ENCODE assay signal across 1 cellular context in the genomic region with DNA sequence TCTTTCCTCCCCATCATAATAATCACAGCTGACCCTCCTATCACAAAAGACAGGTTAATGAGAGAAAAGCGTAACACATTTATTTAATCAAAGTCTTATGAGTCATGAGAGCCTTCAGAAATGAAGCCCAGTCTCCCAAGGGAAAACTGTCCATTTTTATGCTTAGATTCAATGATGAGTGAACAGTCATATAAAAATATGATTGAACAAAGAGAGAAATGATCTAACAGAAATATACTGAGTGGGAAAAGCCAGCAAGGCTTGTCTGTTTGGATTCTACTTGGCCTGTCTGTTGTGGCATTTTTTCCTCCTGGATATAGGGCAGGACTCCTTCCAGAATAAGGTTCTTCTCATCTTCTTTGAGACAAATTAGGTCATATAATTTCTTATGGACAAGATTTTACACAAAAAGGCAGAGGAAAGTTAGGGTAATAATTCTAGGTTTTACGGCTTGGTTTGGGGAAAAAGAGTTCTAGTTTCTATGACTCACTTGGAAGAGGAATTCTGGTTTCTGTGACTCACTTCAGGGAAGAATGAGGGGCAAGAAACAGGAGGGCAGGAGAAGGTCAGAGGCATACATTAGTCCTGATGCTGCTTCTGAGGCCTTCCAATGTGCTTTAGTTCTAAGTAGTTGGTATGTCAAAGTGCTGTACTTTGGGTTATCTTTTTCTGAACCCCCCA.
TF ChIP-seq lines count a peak whose summit lies in the region.

No MANE protein-coding gene starts in this region.

TF ChIP-seq in SK-N-SH, 30 proteins besides CTCF, POLR2A, EP300 and RAD21 (continued from another document):
- TF ChIP-seq, protein P1, sequence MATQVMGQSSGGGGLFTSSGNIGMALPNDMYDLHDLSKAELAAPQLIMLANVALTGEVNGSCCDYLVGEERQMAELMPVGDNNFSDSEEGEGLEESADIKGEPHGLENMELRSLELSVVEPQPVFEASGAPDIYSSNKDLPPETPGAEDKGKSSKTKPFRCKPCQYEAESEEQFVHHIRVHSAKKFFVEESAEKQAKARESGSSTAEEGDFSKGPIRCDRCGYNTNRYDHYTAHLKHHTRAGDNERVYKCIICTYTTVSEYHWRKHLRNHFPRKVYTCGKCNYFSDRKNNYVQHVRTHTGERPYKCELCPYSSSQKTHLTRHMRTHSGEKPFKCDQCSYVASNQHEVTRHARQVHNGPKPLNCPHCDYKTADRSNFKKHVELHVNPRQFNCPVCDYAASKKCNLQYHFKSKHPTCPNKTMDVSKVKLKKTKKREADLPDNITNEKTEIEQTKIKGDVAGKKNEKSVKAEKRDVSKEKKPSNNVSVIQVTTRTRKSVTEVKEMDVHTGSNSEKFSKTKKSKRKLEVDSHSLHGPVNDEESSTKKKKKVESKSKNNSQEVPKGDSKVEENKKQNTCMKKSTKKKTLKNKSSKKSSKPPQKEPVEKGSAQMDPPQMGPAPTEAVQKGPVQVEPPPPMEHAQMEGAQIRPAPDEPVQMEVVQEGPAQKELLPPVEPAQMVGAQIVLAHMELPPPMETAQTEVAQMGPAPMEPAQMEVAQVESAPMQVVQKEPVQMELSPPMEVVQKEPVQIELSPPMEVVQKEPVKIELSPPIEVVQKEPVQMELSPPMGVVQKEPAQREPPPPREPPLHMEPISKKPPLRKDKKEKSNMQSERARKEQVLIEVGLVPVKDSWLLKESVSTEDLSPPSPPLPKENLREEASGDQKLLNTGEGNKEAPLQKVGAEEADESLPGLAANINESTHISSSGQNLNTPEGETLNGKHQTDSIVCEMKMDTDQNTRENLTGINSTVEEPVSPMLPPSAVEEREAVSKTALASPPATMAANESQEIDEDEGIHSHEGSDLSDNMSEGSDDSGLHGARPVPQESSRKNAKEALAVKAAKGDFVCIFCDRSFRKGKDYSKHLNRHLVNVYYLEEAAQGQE (IDR thresholded peaks at IDR 0.05; ENCODE audit: low read depth, low read length) = peak; percentile 43; the same call in 1 of the 2 replicates
- TF ChIP-seq, protein P2, sequence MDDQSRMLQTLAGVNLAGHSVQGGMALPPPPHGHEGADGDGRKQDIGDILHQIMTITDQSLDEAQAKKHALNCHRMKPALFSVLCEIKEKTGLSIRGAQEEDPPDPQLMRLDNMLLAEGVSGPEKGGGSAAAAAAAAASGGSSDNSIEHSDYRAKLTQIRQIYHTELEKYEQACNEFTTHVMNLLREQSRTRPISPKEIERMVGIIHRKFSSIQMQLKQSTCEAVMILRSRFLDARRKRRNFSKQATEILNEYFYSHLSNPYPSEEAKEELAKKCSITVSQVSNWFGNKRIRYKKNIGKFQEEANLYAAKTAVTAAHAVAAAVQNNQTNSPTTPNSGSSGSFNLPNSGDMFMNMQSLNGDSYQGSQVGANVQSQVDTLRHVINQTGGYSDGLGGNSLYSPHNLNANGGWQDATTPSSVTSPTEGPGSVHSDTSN (IDR thresholded peaks at IDR 0.05) = 0 out of 2 replicates have a peak, but pooled peaks have one; percentile 34
- TF ChIP-seq SIN3A (IDR thresholded peaks at IDR 0.05; ENCODE audit: borderline replicate concordance, low read depth, low read length) (no peak), FOXM1 (IDR thresholded peaks at IDR 0.05; ENCODE audit: low read depth) (no peak), RFX5 (IDR thresholded peaks at IDR 0.05; ENCODE audit: low read length) (no peak), GATA2 (CRISPR knock-in tag; IDR thresholded peaks at IDR 0.05) (no peak), TEAD4 (IDR thresholded peaks at IDR 0.05; ENCODE audit: borderline replicate concordance, insufficient read depth) (peak; percentile 79; the same call in 1 of the 2 replicates), NFIC (IDR thresholded peaks at IDR 0.05; ENCODE audit: borderline replicate concordance) (peak; percentile 46), TAF1 (IDR thresholded peaks at IDR 0.05; ENCODE audit: borderline replicate concordance, low read depth, low read length) (no peak; the same call in 1 of the 2 replicates), FOXJ3 (CRISPR knock-in tag; IDR thresholded peaks at IDR 0.05) (no peak), SMC3 (IDR thresholded peaks at IDR 0.05; ENCODE audit: low read depth, low read length) (no peak), CHD2 (IDR thresholded peaks at IDR 0.05; ENCODE audit: low read length, partially characterized antibody) (no peak), TCF12 (IDR thresholded peaks at IDR 0.05) (peak; percentile 74), MEF2A (IDR thresholded peaks at IDR 0.05; ENCODE audit: borderline replicate concordance, low read depth) (no peak), MXI1 (IDR thresholded peaks at IDR 0.05; ENCODE audit: low read depth, low read length) (no peak), RXRA (IDR thresholded peaks at IDR 0.05; ENCODE audit: borderline replicate concordance, low read depth) (peak; percentile 99), ELF1 (IDR thresholded peaks at IDR 0.05) (no peak), YY1 (IDR thresholded peaks at IDR 0.05; ENCODE audit: low read depth) (no peak)
- TF ChIP-seq, protein P3, sequence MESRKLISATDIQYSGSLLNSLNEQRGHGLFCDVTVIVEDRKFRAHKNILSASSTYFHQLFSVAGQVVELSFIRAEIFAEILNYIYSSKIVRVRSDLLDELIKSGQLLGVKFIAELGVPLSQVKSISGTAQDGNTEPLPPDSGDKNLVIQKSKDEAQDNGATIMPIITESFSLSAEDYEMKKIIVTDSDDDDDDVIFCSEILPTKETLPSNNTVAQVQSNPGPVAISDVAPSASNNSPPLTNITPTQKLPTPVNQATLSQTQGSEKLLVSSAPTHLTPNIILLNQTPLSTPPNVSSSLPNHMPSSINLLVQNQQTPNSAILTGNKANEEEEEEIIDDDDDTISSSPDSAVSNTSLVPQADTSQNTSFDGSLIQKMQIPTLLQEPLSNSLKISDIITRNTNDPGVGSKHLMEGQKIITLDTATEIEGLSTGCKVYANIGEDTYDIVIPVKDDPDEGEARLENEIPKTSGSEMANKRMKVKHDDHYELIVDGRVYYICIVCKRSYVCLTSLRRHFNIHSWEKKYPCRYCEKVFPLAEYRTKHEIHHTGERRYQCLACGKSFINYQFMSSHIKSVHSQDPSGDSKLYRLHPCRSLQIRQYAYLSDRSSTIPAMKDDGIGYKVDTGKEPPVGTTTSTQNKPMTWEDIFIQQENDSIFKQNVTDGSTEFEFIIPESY (IDR thresholded peaks at IDR 0.05; ENCODE audit: borderline replicate concordance, low read depth) = no peak
- TF ChIP-seq, protein P4, sequence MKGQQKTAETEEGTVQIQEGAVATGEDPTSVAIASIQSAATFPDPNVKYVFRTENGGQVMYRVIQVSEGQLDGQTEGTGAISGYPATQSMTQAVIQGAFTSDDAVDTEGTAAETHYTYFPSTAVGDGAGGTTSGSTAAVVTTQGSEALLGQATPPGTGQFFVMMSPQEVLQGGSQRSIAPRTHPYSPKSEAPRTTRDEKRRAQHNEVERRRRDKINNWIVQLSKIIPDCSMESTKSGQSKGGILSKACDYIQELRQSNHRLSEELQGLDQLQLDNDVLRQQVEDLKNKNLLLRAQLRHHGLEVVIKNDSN (IDR thresholded peaks at IDR 0.05; ENCODE audit: borderline replicate concordance, low read depth) = no peak
- TF ChIP-seq, protein P5, sequence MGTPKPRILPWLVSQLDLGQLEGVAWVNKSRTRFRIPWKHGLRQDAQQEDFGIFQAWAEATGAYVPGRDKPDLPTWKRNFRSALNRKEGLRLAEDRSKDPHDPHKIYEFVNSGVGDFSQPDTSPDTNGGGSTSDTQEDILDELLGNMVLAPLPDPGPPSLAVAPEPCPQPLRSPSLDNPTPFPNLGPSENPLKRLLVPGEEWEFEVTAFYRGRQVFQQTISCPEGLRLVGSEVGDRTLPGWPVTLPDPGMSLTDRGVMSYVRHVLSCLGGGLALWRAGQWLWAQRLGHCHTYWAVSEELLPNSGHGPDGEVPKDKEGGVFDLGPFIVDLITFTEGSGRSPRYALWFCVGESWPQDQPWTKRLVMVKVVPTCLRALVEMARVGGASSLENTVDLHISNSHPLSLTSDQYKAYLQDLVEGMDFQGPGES (IDR thresholded peaks at IDR 0.05; ENCODE audit: low read depth, low read length) = no peak
- TF ChIP-seq, protein P6, sequence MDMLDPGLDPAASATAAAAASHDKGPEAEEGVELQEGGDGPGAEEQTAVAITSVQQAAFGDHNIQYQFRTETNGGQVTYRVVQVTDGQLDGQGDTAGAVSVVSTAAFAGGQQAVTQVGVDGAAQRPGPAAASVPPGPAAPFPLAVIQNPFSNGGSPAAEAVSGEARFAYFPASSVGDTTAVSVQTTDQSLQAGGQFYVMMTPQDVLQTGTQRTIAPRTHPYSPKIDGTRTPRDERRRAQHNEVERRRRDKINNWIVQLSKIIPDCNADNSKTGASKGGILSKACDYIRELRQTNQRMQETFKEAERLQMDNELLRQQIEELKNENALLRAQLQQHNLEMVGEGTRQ (IDR thresholded peaks at IDR 0.05; ENCODE audit: borderline replicate concordance, low read depth, low read length) = no peak
